31 cellular contexts compared by ENCODE assay signal in genomic region chr21:40835179-40835694, GRCh38. TPM values are rescaled to one million over a fixed set of nuclear protein-coding genes. Genes with fewer than 3 reads are reported as not detected.
"Had no signal": no experiment of that assay in that cellular context is flagged by ENCODE, and none has a peak within 500 bp of the region (broad histone marks: within the 10 kb centered on the region; RNA-seq: fewer than 3 reads in every experiment).

No MANE protein-coding gene starts in this region.

- H3K9me3 ChIP-seq: gastrocnemius medialis, right lobe of liver, testis, vagina had no signal

- H3K9me3 Mint-ChIP-seq: activated CD4-positive, alpha-beta memory T cell treated with anti-CD3 and anti-CD28 coated beads, Interleukin-2, amount 10 ng/mL, durations not matched to agents 7 days and 5 days; activated CD4-positive, alpha-beta T cell treated with anti-CD3 and anti-CD28 coated beads, Interleukin-2, amount 10 ng/mL, durations not matched to agents 7 days and 5 days; activated T-cell treated with anti-CD3 and anti-CD28 coated beads, Interleukin-2, amount 50 U/mL, for 24 hours; memory B cell; nephron; type B pancreatic cell had no signal

- H3K27me3 ChIP-seq: brain microvascular endothelial cell, right lobe of liver, testis, vagina had no signal

- H3K27ac ChIP-seq: brain microvascular endothelial cell, coronary artery, gastrocnemius medialis, right lobe of liver, testis, vagina had no signal

- H3K4me3 ChIP-seq: coronary artery, dorsolateral prefrontal cortex, gastrocnemius medialis, right lobe of liver, testis, vagina had no signal

- FAIRE-seq: astrocyte, kidney had no signal

- H3K36me3 Mint-ChIP-seq: memory B cell, type B pancreatic cell had no signal

- H3K27me3 Mint-ChIP-seq: activated CD4-positive, alpha-beta memory T cell treated with anti-CD3 and anti-CD28 coated beads, Interleukin-2, amount 10 ng/mL, durations not matched to agents 7 days and 5 days had no signal

- H3K36me3 ChIP-seq: brain microvascular endothelial cell, gastrocnemius medialis, right lobe of liver, vagina had no signal

- H3K4me3 Mint-ChIP-seq: activated CD4-positive, alpha-beta memory T cell treated with anti-CD3 and anti-CD28 coated beads, Interleukin-2, amount 10 ng/mL, durations not matched to agents 7 days and 5 days; activated CD4-positive, alpha-beta T cell treated with anti-CD3 and anti-CD28 coated beads, Interleukin-2, amount 10 ng/mL, durations not matched to agents 7 days and 5 days; activated T-cell treated with anti-CD3 and anti-CD28 coated beads, Interleukin-2, amount 50 U/mL, for 24 hours; effector memory CD8-positive, alpha-beta T cell; memory B cell; nephron; type B pancreatic cell had no signal

- ATAC-seq: effector memory CD8-positive, alpha-beta T cell; gastrocnemius medialis; stimulated activated naive CD8-positive, alpha-beta T cell treated with anti-CD3 and anti-CD28 coated beads, Interleukin-15, Interleukin-2, amounts not matched to agents 100 U/mL and 50 U/mL, for 24 hours had no signal

- DNase-seq: activated CD4-positive, alpha-beta memory T cell treated with anti-CD3 and anti-CD28 coated beads, Interleukin-2, amount 10 ng/mL, durations not matched to agents 7 days and 5 days; activated CD4-positive, alpha-beta T cell treated with anti-CD3 and anti-CD28 coated beads, Interleukin-2, amount 10 ng/mL, durations not matched to agents 7 days and 5 days; activated CD4-positive, CD25-positive, alpha-beta regulatory T cell treated with anti-CD3 and anti-CD28 coated beads, Interleukin-2, amount 50 U/mL, for 72 hours; activated CD8-positive, alpha-beta memory T cell treated with anti-CD3 and anti-CD28 coated beads, Interleukin-2, amount 50 U/mL, for 48 hours; activated gamma-delta T cell treated with Interleukin-2 at 50 U/mL for 16 hours; activated naive CD4-positive, alpha-beta T cell treated with anti-CD3 and anti-CD28 coated beads, Interleukin-2, amount 50 U/mL, for 16 hours; activated T-cell treated with anti-CD3 and anti-CD28 coated beads, Interleukin-2, amount 50 U/mL, for 24 hours; amniotic stem cell; brain microvascular endothelial cell; dorsolateral prefrontal cortex; effector memory CD8-positive, alpha-beta T cell; erythroblast; gastrocnemius medialis; head of caudate nucleus; kidney; right lobe of liver; stimulated activated CD4-positive, alpha-beta T cell treated with anti-CD3 and anti-CD28 coated beads, Interleukin-2, amount 100 ng/mL, for 48 hours; stimulated activated naive CD8-positive, alpha-beta T cell treated with anti-CD3 and anti-CD28 coated beads, Interleukin-15, Interleukin-2, amounts not matched to agents 100 U/mL and 50 U/mL, for 24 hours; T-helper 2 cell; testis had no signal

- H3K4me1 ChIP-seq: gastrocnemius medialis, right lobe of liver, testis, vagina had no signal

- H3K4me1 Mint-ChIP-seq: activated CD4-positive, alpha-beta memory T cell treated with anti-CD3 and anti-CD28 coated beads, Interleukin-2, amount 10 ng/mL, durations not matched to agents 7 days and 5 days; activated CD4-positive, alpha-beta T cell treated with anti-CD3 and anti-CD28 coated beads, Interleukin-2, amount 10 ng/mL, durations not matched to agents 7 days and 5 days; memory B cell had no signal

- H3K27ac Mint-ChIP-seq: activated CD4-positive, alpha-beta memory T cell treated with anti-CD3 and anti-CD28 coated beads, Interleukin-2, amount 10 ng/mL, durations not matched to agents 7 days and 5 days; activated CD4-positive, alpha-beta T cell treated with anti-CD3 and anti-CD28 coated beads, Interleukin-2, amount 10 ng/mL, durations not matched to agents 7 days and 5 days; activated T-cell treated with anti-CD3 and anti-CD28 coated beads, Interleukin-2, amount 50 U/mL, for 24 hours; effector memory CD8-positive, alpha-beta T cell; memory B cell; nephron; type B pancreatic cell had no signal

RNA-seq across cellular contexts. Expression of gene DSCAM, which starts 11.7 kb away (rescaled TPM):
- total RNA-seq: activated CD4-positive, alpha-beta memory T cell treated with anti-CD3 and anti-CD28 coated beads, Interleukin-2, amount 10 ng/mL, durations not matched to agents 7 days and 5 days; activated CD4-positive, alpha-beta T cell treated with anti-CD3 and anti-CD28 coated beads, Interleukin-2, amount 10 ng/mL, durations not matched to agents 7 days and 5 days; cardiac septum; kidney; lower leg skin; mononuclear cell; osteoblast; renal cortical epithelial cell; vagina had no signal
